Comparison of ENCODE assay signal across 27 cellular contexts in genomic region chr10:33822774-33823173, GRCh38.
"Had no signal": no experiment of that assay in that cellular context is flagged by ENCODE, and none has a peak within 500 bp of the region (broad histone marks: within the 10 kb centered on the region; RNA-seq: fewer than 3 reads in every experiment).

No MANE protein-coding gene starts in this region.

- DNase-seq: cerebellar nuclear complex; cortex of kidney; dorsolateral prefrontal cortex; effector CD4-positive, alpha-beta T cell; endodermal cell; gastrocnemius medialis; head of caudate nucleus; mesenchymal stem cell; naive thymus-derived CD4-positive, alpha-beta T cell; sigmoid colon; spleen; stimulated activated CD4-positive, alpha-beta T cell treated with anti-CD3 and anti-CD28 coated beads, Interleukin-4, amount 100 ng/mL, for 4 hours; stimulated activated naive CD8-positive, alpha-beta T cell treated with anti-CD3 and anti-CD28 coated beads, Interleukin-15, Interleukin-2, amounts not matched to agents 100 U/mL and 50 U/mL, for 24 hours; substantia nigra; testis; tibial artery had no signal

- H3K4me1 ChIP-seq: esophagus muscularis mucosa, parathyroid adenoma, right atrium auricular region, sigmoid colon, testis, tibial artery had no signal

- H3K27me3 Mint-ChIP-seq: progenitor cell of endocrine pancreas; stimulated activated memory B cell treated with anti-CD40 and anti-IgM and Interleukin-4, amounts not matched to agents 10 μg/mL and 1 μg/mL and 100 μg/mL, for 72 hours; type B pancreatic cell had no signal

- H3K4me3 Mint-ChIP-seq: endodermal cell; mesothelial cell of epicardium; naive thymus-derived CD4-positive, alpha-beta T cell; nephron; neural progenitor cell; stimulated activated memory B cell treated with anti-CD40 and anti-IgM and Interleukin-4, amounts not matched to agents 10 μg/mL and 1 μg/mL and 100 μg/mL, for 72 hours; type B pancreatic cell had no signal

- H3K36me3 Mint-ChIP-seq: mesothelial cell of epicardium; naive thymus-derived CD4-positive, alpha-beta T cell; neural progenitor cell; stimulated activated memory B cell treated with anti-CD40 and anti-IgM and Interleukin-4, amounts not matched to agents 10 μg/mL and 1 μg/mL and 100 μg/mL, for 72 hours; type B pancreatic cell had no signal

- H3K4me3 ChIP-seq: dorsolateral prefrontal cortex, esophagus muscularis mucosa, gastrocnemius medialis, neural progenitor cell, right atrium auricular region, sigmoid colon, skin epidermis, spleen, testis, tibial artery had no signal

- H3K9ac ChIP-seq: neural progenitor cell, parathyroid adenoma had no signal

- H3K27ac ChIP-seq: dorsolateral prefrontal cortex, epithelial cell of prostate, esophagus muscularis mucosa, gastrocnemius medialis, neural progenitor cell, parathyroid adenoma, right atrium auricular region, sigmoid colon, skin epidermis, spleen, testis, tibial artery had no signal

- H2AFZ ChIP-seq: neural progenitor cell, parathyroid adenoma had no signal

- H3K79me2 ChIP-seq: parathyroid adenoma had no signal

- H3K4me2 ChIP-seq: neural progenitor cell had no signal

- H3K36me3 ChIP-seq: esophagus muscularis mucosa, gastrocnemius medialis, neural progenitor cell, right atrium auricular region, sigmoid colon, spleen, tibial artery had no signal

- H3K9me3 Mint-ChIP-seq: endodermal cell; naive thymus-derived CD4-positive, alpha-beta T cell; nephron; type B pancreatic cell had no signal

- H3K9me3 ChIP-seq: esophagus muscularis mucosa, gastrocnemius medialis, right atrium auricular region, sigmoid colon, spleen, testis, tibial artery had no signal

- H3K27me3 ChIP-seq: esophagus muscularis mucosa, gastrocnemius medialis, neural progenitor cell, right atrium auricular region, sigmoid colon, spleen, testis, tibial artery had no signal

- H3K27ac Mint-ChIP-seq: endodermal cell; mesothelial cell of epicardium; naive thymus-derived CD4-positive, alpha-beta T cell; nephron; neural progenitor cell; progenitor cell of endocrine pancreas; stimulated activated memory B cell treated with anti-CD40 and anti-IgM and Interleukin-4, amounts not matched to agents 10 μg/mL and 1 μg/mL and 100 μg/mL, for 72 hours; type B pancreatic cell had no signal
